Comparison of ENCODE assay signal across 14 cellular contexts in genomic region chr2:24206242-24206641, GRCh38. TPM values are rescaled to one million over a fixed set of nuclear protein-coding genes. Genes with fewer than 3 reads are reported as not detected.
"Had no signal": no experiment of that assay in that cellular context is flagged by ENCODE, and none has a peak within 500 bp of the region (broad histone marks: within the 10 kb centered on the region; RNA-seq: fewer than 3 reads in every experiment).

No MANE protein-coding gene starts in this region.

- H3K4me1 Mint-ChIP-seq: activated CD4-positive, alpha-beta T cell treated with anti-CD3 and anti-CD28 coated beads for 36 hours had no signal

- H3K9me3 Mint-ChIP-seq: activated naive CD4-positive, alpha-beta T cell treated with anti-CD3 and anti-CD28 coated beads for 36 hours; nephron progenitor cell; stimulated activated naive CD8-positive, alpha-beta T cell treated with anti-CD3 and anti-CD28 coated beads, Interleukin-15, Interleukin-2, amounts not matched to agents 100 ng/mL and 50 ng/mL, for 24 hours had no signal

- H3K4me3 Mint-ChIP-seq: activated CD4-positive, alpha-beta T cell treated with anti-CD3 and anti-CD28 coated beads for 36 hours; activated naive CD4-positive, alpha-beta T cell treated with anti-CD3 and anti-CD28 coated beads for 36 hours; nephron progenitor cell; stimulated activated naive CD8-positive, alpha-beta T cell treated with anti-CD3 and anti-CD28 coated beads, Interleukin-15, Interleukin-2, amounts not matched to agents 100 ng/mL and 50 ng/mL, for 24 hours had no signal

- H3K27ac Mint-ChIP-seq: activated CD4-positive, alpha-beta T cell treated with anti-CD3 and anti-CD28 coated beads for 36 hours; activated naive CD4-positive, alpha-beta T cell treated with anti-CD3 and anti-CD28 coated beads for 36 hours; nephron progenitor cell; stimulated activated naive CD8-positive, alpha-beta T cell treated with anti-CD3 and anti-CD28 coated beads, Interleukin-15, Interleukin-2, amounts not matched to agents 100 ng/mL and 50 ng/mL, for 24 hours had no signal

- DNase-seq: activated CD4-positive, alpha-beta T cell treated with anti-CD3 and anti-CD28 coated beads for 36 hours; activated CD4-positive, alpha-beta T cell treated with anti-CD3 and anti-CD28 coated beads, Interleukin-2, amount 50 U/mL, for 48 hours; activated naive CD4-positive, alpha-beta T cell treated with anti-CD3 and anti-CD28 coated beads for 36 hours; dermis blood vessel endothelial cell; foreskin fibroblast; left lung; nephron progenitor cell; right cardiac atrium; stimulated activated CD4-positive, alpha-beta T cell treated with anti-CD3 and anti-CD28 coated beads, Interleukin-2, amount 100 ng/mL, for 24 hours; SW 1271; T-helper 2 cell had no signal

- H3K27me3 Mint-ChIP-seq: activated CD4-positive, alpha-beta T cell treated with anti-CD3 and anti-CD28 coated beads for 36 hours; stimulated activated naive CD8-positive, alpha-beta T cell treated with anti-CD3 and anti-CD28 coated beads, Interleukin-15, Interleukin-2, amounts not matched to agents 100 ng/mL and 50 ng/mL, for 24 hours had no signal

- ATAC-seq: activated CD4-positive, alpha-beta T cell treated with anti-CD3 and anti-CD28 coated beads for 36 hours; left lung; right cardiac atrium had no signal

RNA-seq across cellular contexts. Expression of gene FAM228A, which starts 31.4 kb away (rescaled TPM):
- total RNA-seq: bronchial epithelial cell, dermis blood vessel endothelial cell, myocyte had no signal
